8 cellular contexts compared by ENCODE assay signal in the genomic region with DNA sequence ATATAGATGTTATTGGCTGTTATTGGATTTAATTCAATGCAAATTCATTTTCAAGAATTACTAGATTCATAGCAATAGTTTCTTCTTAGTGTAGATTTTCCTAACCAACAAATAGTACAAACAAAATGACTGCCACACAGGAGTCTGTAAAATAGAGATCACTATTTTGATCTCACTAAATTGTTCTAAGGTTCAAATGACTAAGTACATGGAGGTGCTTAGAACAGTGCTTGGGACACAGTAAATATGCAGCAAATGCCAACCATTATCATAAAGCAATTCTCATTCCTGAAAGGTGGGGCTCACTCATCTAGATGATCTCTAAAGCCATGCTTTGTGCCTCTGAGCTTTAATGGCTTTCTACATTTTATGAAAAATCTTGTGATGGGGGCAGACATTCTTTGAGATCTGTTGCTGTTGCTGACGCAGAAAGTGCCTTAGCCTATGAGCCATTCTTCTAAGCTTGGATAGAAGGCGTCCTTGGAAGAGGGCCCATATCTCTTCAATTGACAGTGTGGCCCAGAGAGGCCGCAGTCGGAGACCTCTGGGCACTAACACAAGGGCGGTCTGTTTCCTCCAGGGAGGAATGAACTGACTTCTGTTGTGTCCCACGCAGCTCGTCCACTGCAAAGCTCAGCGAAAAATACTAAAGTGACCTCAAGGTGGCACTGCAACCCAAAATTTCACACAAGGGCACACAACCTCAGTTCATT. TPM values are rescaled to one million over a fixed set of nuclear protein-coding genes. Genes with fewer than 3 reads are reported as not detected.
DNase-seq lines count a peak whose midpoint lies in the region; ATAC-seq and TF ChIP-seq lines count a peak whose summit lies in the region.

No MANE protein-coding gene starts in this region.

- POLR2A ChIA-PET in activated CD4-positive, alpha-beta T cell treated with anti-CD3 and anti-CD28 coated beads for 36 hours (lab: Charles Lee): interaction anchor here (0.5 to 0.9 kb wide), 3 partner anchors 23 to 236 kb away, joined by 3 to 5 read pairs (median 3); a partner anchor contains a TSS

- CTCF ChIA-PET in activated CD4-positive, alpha-beta T cell treated with anti-CD3 and anti-CD28 coated beads for 36 hours (lab: Charles Lee): interaction anchor here (0.6 to 7.2 kb wide), 54 partner anchors 10 to 1193 kb away, joined by 3 to 99 read pairs (median 4); a partner anchor contains a TSS

- peak; percentile 85 for ATAC-seq in activated CD4-positive, alpha-beta T cell treated with anti-CD3 and anti-CD28 coated beads for 36 hours
- ATAC-seq in left colon (peak; percentile 73), GM21390 (IDR thresholded peaks at IDR 0.05; ENCODE audit: unreplicated experiment) (no peak), HG03571 (IDR thresholded peaks at IDR 0.05; ENCODE audit: unreplicated experiment) (no peak)

- peak; percentile 70 for TF ChIP-seq CTCF in choroid plexus epithelial cell (conservative IDR thresholded peaks at IDR 0.05; ENCODE audit: low read depth, low read length)

- DNase-seq in GDM1 (lab: John Stamatoyannopoulos, UW) (peak; percentile 59), MV-4-11 (lab: John Stamatoyannopoulos, UW) (peak; percentile 52), choroid plexus epithelial cell (ENCODE audit: low read depth) (peak; percentile 72), left colon (peak in 1 of 2 donors; percentile 59)
- DNase-seq in activated CD4-positive, alpha-beta T cell treated with anti-CD3 and anti-CD28 coated beads for 36 hours: peak; percentile 77
- peak; percentile 46 for DNase-seq in stimulated activated CD4-positive, alpha-beta T cell treated with anti-CD3 and anti-CD28 coated beads, Interleukin-2, amount 100 ng/mL, for 4 hours (ENCODE audit: low read depth)

- peaks cover 15% of the 10 kb centered on the region for H3K4me1 Mint-ChIP-seq in activated CD4-positive, alpha-beta T cell treated with anti-CD3 and anti-CD28 coated beads for 36 hours

- H3K4me3 Mint-ChIP-seq in activated CD4-positive, alpha-beta T cell treated with anti-CD3 and anti-CD28 coated beads for 36 hours: no peak overlapping the region

- H3K27ac Mint-ChIP-seq in activated CD4-positive, alpha-beta T cell treated with anti-CD3 and anti-CD28 coated beads for 36 hours: no peak overlapping the region

- no peaks in the 10 kb centered on the region for H3K36me3 Mint-ChIP-seq in activated CD4-positive, alpha-beta T cell treated with anti-CD3 and anti-CD28 coated beads for 36 hours (ENCODE audit: low read depth)

- H3K9me3 Mint-ChIP-seq in activated CD4-positive, alpha-beta T cell treated with anti-CD3 and anti-CD28 coated beads for 36 hours (ENCODE audit: low read depth): no peaks in the 10 kb centered on the region

- intact Hi-C loops in activated CD4-positive, alpha-beta T cell treated with anti-CD3 and anti-CD28 coated beads for 36 hours (cut with DNase I, micrococcal nuclease): loop anchor here (1.0 to 2.0 kb wide), 7 partner anchors 24 to 376 kb away; a partner anchor contains a TSS
- intact Hi-C loops in left colon (cut with DNase I, micrococcal nuclease): loop anchor here in 1 of 2 donors (5.0 kb wide), 1 partner anchor 98 kb away; a partner anchor contains a TSS

- H3K4me3 ChIP-seq in choroid plexus epithelial cell (ENCODE audit: low read depth, low read length): no peak overlapping the region

- no peaks in the 10 kb centered on the region for H3K27me3 Mint-ChIP-seq in activated CD4-positive, alpha-beta T cell treated with anti-CD3 and anti-CD28 coated beads for 36 hours

RNA-seq across cellular contexts. Expression of a gene that starts 23.6 kb away (rescaled TPM):
- not detected for total RNA-seq in activated CD4-positive, alpha-beta T cell treated with anti-CD3 and anti-CD28 coated beads for 36 hours
- total RNA-seq in left colon: under 1 TPM; 0.21 to 0.70 TPM

RNA-seq across cellular contexts. Expression of a gene that starts 45.4 kb away (rescaled TPM):
- 1 to 10 TPM; 1.5 to 1.7 TPM for total RNA-seq in activated CD4-positive, alpha-beta T cell treated with anti-CD3 and anti-CD28 coated beads for 36 hours
- 1 to 10 TPM; 2.3 to 6.7 TPM for total RNA-seq in left colon

Comparison
In these comparisons a context has a peak if more than half of its experiments do, and no peak if none do; other contexts are left out.
1. ATAC-seq: peak in activated CD4-positive, alpha-beta T cell treated with anti-CD3 and anti-CD28 coated beads for 36 hours (single experiment) and left colon (single experiment); none in GM21390 (single experiment) and HG03571 (single experiment).